ENCODE assay signal across 18 cellular contexts in genomic region chr13:35448465-35448864, GRCh38. TPM values are rescaled to one million over a fixed set of nuclear protein-coding genes. Genes with fewer than 3 reads are reported as not detected.
DNase-seq lines count a peak whose midpoint lies in the region; TF ChIP-seq lines count a peak whose summit lies in the region.
"Had no signal": no experiment of that assay in that cellular context is flagged by ENCODE, and none has a peak within 500 bp of the region (broad histone marks: within the 10 kb centered on the region; RNA-seq: fewer than 3 reads in every experiment).

No MANE protein-coding gene starts in this region.

- no peak for TF ChIP-seq POLR2A in testis (IDR thresholded peaks at IDR 0.05)

- H3K9ac ChIP-seq in SK-N-MC (ENCODE audit: insufficient read length), result no peak overlapping the region

- H3K4me1 ChIP-seq in testis, result no peaks in the 10 kb centered on the region
- H3K4me1 ChIP-seq: A549, Caco-2, HAP-1 had no signal

- DNase-seq in DMS 273 (lab: John Stamatoyannopoulos, UW; ENCODE audit: unreplicated experiment) (peak; percentile 1), DMS 273 treated with DMSO at 0.1 percent for 48 hours (lab: John Stamatoyannopoulos, UW) (no peak), SK-N-MC (ENCODE audit: low read depth, low spot score) (peak; percentile 14), left kidney (ENCODE audit: low read depth, low spot score) (peak; percentile 67), AML-193 (lab: John Stamatoyannopoulos, UW) (no peak), testis (no peak), foreskin melanocyte (no peak)
- DNase-seq: Caco-2; CD4-positive, alpha-beta T cell; DMS79 treated with DMSO at 0.1 percent for 48 hours; GF-D8 had no signal

- 67 to 81% methylated on average over 1 of the region's 1 CpG for WGBS in testis, 2 donors

- H3K36me3 ChIP-seq in SK-N-MC (ENCODE audit: insufficient read depth, low read length), result no peaks in the 10 kb centered on the region
- no peaks in the 10 kb centered on the region for H3K36me3 ChIP-seq in testis (ENCODE audit: low read depth, missing control alignments)
- H3K36me3 ChIP-seq: HAP-1 had no signal

- H3K9me3 ChIP-seq in SK-N-MC (ENCODE audit: low read depth, low read length) (no peaks in the 10 kb centered on the region), testis (no peaks in the 10 kb centered on the region)
- H3K9me3 ChIP-seq: A549, Caco-2, HAP-1 had no signal

- no peaks in the 10 kb centered on the region for H3K27me3 ChIP-seq in testis

- TF ChIP-seq CTCF in testis (IDR thresholded peaks at IDR 0.05), result no peak

- intact Hi-C loops in testis (cut with DNase I; ENCODE audit: low total_unique reads), result no loop called here

- H3K4me3 ChIP-seq in SK-N-MC, result no peak overlapping the region
- no peak overlapping the region for H3K4me3 ChIP-seq in testis
- H3K4me3 ChIP-seq: A549, GM12878, HAP-1 had no signal

- H3K27ac ChIP-seq in SK-N-MC, result peak overlapping the region; percentile 17; the same call in 1 of the 2 replicates
- no peak overlapping the region for H3K27ac ChIP-seq in testis
- H3K27ac ChIP-seq: 22Rv1, A549, C4-2B, HL-60 had no signal

RNA-seq across cellular contexts. Expression of gene MAB21L1, which starts 28.0 kb away (rescaled TPM):
- not detected for total RNA-seq in testis
- polyA plus RNA-seq in testis (ENCODE audit: insufficient read depth, low read depth, low replicate concordance), result 0.09 TPM
- total RNA-seq: Caco-2; CD4-positive, alpha-beta T cell; GM12878; HT1080 had no signal
- polyA plus RNA-seq: A549 had no signal

Comparison
In these comparisons a context has a peak if more than half of its experiments do, and no peak if none do; other contexts are left out.
1. DNase-seq: peak in DMS 273 (single experiment), SK-N-MC (single experiment) and left kidney (single experiment); none in DMS 273 treated with DMSO at 0.1 percent for 48 hours (single experiment), AML-193 (0 of 2), testis (single experiment) and foreskin melanocyte (single experiment).